ENCODE assay signal across 15 cellular contexts in genomic region chr1:29240986-29241385, GRCh38.
"Had no signal": no experiment of that assay in that cellular context is flagged by ENCODE, and none has a peak within 500 bp of the region (broad histone marks: within the 10 kb centered on the region; RNA-seq: fewer than 3 reads in every experiment).

No MANE protein-coding gene starts in this region.

- H3K27ac ChIP-seq: right atrium auricular region, transverse colon had no signal

- H3K4me3 ChIP-seq: right atrium auricular region, smooth muscle cell, transverse colon had no signal

- ATAC-seq: activated CD4-positive, alpha-beta T cell treated with anti-CD3 and anti-CD28 coated beads for 36 hours; activated CD8-positive, alpha-beta memory T cell treated with anti-CD3 and anti-CD28 coated beads, Interleukin-2, amount 10 ng/mL, durations not matched to agents 7 days and 5 days; activated naive CD4-positive, alpha-beta T cell treated with anti-CD3 and anti-CD28 coated beads, Interleukin-2, amount 50 U/mL, for 72 hours; natural killer cell treated with Interleukin-12 subunit alpha and Interleukin-12 subunit beta and Interleukin-15 and Interleukin-18, amount 100 ng/mL, for 72 hours; stimulated activated naive CD8-positive, alpha-beta T cell treated with anti-CD3 and anti-CD28 coated beads, Interleukin-15, Interleukin-2, amounts not matched to agents 100 U/mL and 50 U/mL, for 24 hours had no signal

- H3K4me3 Mint-ChIP-seq: activated CD4-positive, alpha-beta memory T cell treated with anti-CD3 and anti-CD28 coated beads for 36 hours; activated CD4-positive, alpha-beta T cell treated with anti-CD3 and anti-CD28 coated beads for 36 hours; activated CD8-positive, alpha-beta memory T cell treated with anti-CD3 and anti-CD28 coated beads, Interleukin-2, amount 10 ng/mL, durations not matched to agents 7 days and 5 days; natural killer cell treated with Interleukin-12 subunit alpha and Interleukin-12 subunit beta and Interleukin-15 and Interleukin-18, amount 100 ng/mL, for 72 hours had no signal

- H3K9me3 ChIP-seq: right atrium auricular region, transverse colon had no signal

- H3K27me3 Mint-ChIP-seq: progenitor cell of endocrine pancreas had no signal

- H3K27me3 ChIP-seq: right atrium auricular region had no signal

- DNase-seq: activated CD4-positive, alpha-beta memory T cell treated with anti-CD3 and anti-CD28 coated beads for 36 hours; activated CD4-positive, alpha-beta T cell treated with anti-CD3 and anti-CD28 coated beads for 36 hours; activated CD8-positive, alpha-beta memory T cell treated with anti-CD3 and anti-CD28 coated beads, Interleukin-2, amount 10 ng/mL, durations not matched to agents 7 days and 5 days; activated T-cell treated with anti-CD3 and anti-CD28 coated beads, Interleukin-2, amount 50 U/mL, for 1 hour; caudate nucleus; nucleus accumbens; stimulated activated CD4-positive, alpha-beta T cell treated with anti-CD3 and anti-CD28 coated beads, Interleukin-4, amount 100 ng/mL, for 4 hours; stimulated activated CD8-positive, alpha-beta memory T cell treated with anti-CD3 and anti-CD28 coated beads, Interleukin-4, amount 100 ng/mL, for 48 hours; stimulated activated naive CD8-positive, alpha-beta T cell treated with anti-CD3 and anti-CD28 coated beads, Interleukin-15, Interleukin-2, amounts not matched to agents 100 U/mL and 50 U/mL, for 24 hours; transverse colon had no signal

- H3K27ac Mint-ChIP-seq: activated CD4-positive, alpha-beta memory T cell treated with anti-CD3 and anti-CD28 coated beads for 36 hours; activated CD4-positive, alpha-beta T cell treated with anti-CD3 and anti-CD28 coated beads for 36 hours; activated CD8-positive, alpha-beta memory T cell treated with anti-CD3 and anti-CD28 coated beads, Interleukin-2, amount 10 ng/mL, durations not matched to agents 7 days and 5 days; natural killer cell treated with Interleukin-12 subunit alpha and Interleukin-12 subunit beta and Interleukin-15 and Interleukin-18, amount 100 ng/mL, for 72 hours; progenitor cell of endocrine pancreas had no signal

- H3K9me3 Mint-ChIP-seq: activated CD4-positive, alpha-beta memory T cell treated with anti-CD3 and anti-CD28 coated beads for 36 hours; activated naive CD4-positive, alpha-beta T cell treated with anti-CD3 and anti-CD28 coated beads, Interleukin-2, amount 50 U/mL, for 72 hours; natural killer cell treated with Interleukin-12 subunit alpha and Interleukin-12 subunit beta and Interleukin-15 and Interleukin-18, amount 100 ng/mL, for 72 hours had no signal

- H3K36me3 ChIP-seq: right atrium auricular region, transverse colon had no signal
